In genomic region chr16:10918294-10919002, GRCh38 we compare ENCODE assay signal across 7 cellular contexts. TPM values are rescaled to one million over a fixed set of nuclear protein-coding genes. Genes with fewer than 3 reads are reported as not detected.
DNase-seq lines count a peak whose midpoint lies in the region; ATAC-seq, FAIRE-seq and TF ChIP-seq lines count a peak whose summit lies in the region.

No MANE protein-coding gene starts in this region.

- H3K36me3 ChIP-seq in neutrophil: no peaks in the 10 kb centered on the region

- ATAC-seq in foreskin keratinocyte: peak; percentile 77

- TF ChIP-seq CTCF in LNCaP clone FGC (IDR thresholded peaks at IDR 0.05; ENCODE audit: control insufficient read depth, extremely low read depth, insufficient read depth) (peak; percentile 99), foreskin keratinocyte (conservative IDR thresholded peaks at IDR 0.05) (peak; percentile 94), neutrophil (IDR thresholded peaks at IDR 0.05) (peak; percentile 91)

- DNase-seq in GM12892 (ENCODE audit: insufficient read length): peak; percentile 65
- peak; percentile 82 for DNase-seq in LNCaP clone FGC (ENCODE audit: low read depth)
- DNase-seq in RPMI7951 (ENCODE audit: low read depth): peak; percentile 82
- DNase-seq in activated T-helper 1 cell treated with anti-CD3 and anti-CD28 coated beads, Interleukin-2, amount 50 U/mL, for 16 hours (ENCODE audit: low read depth in 1 of 2, low spot score in 1 of 2): peak; percentile 60
- DNase-seq in foreskin keratinocyte: peak; percentile 40 to 71
- peak; percentile 96 for DNase-seq in stromal cell of bone marrow (ENCODE audit: low read depth)

- H3K4me1 ChIP-seq in foreskin keratinocyte (no peaks in the 10 kb centered on the region), neutrophil (ENCODE audit: control insufficient read depth in 1 of 2, insufficient read depth in 1 of 2, low read depth in 1 of 2, low read length in 1 of 2) (peaks cover 4% of the 10 kb centered on the region in 2 experiments)

- no peaks in the 10 kb centered on the region for H3K9me3 ChIP-seq in neutrophil

- H3K27me3 ChIP-seq in foreskin keratinocyte (peaks cover 8% of the 10 kb centered on the region), neutrophil (no peaks in the 10 kb centered on the region)

- FAIRE-seq in GM12892 (lab: Jason Lieb, UNC): peak; percentile 95

- peak overlapping the region; percentile 19 for H3K4me3 ChIP-seq in LNCaP clone FGC (ENCODE audit: low read depth, low read length)
- H3K4me3 ChIP-seq in neutrophil (ENCODE audit: low read depth in 1 of 2, low read length in 1 of 2): no peak overlapping the region

- H3K27ac ChIP-seq in foreskin keratinocyte (no peak overlapping the region), neutrophil (no peak overlapping the region)

- no peak for TF ChIP-seq POLR2A in GM12892 (IDR thresholded peaks at IDR 0.05; ENCODE audit: low read depth, low read length)

RNA-seq across cellular contexts. Expression of gene DEXI, which starts 23.8 kb away (rescaled TPM):
- 8.4 TPM for polyA plus RNA-seq in GM12892 (2012; ENCODE audit: missing spikeins)
- total RNA-seq in RPMI7951 (2014; rRNA removed; shearing (Covaris generic)): 39.4 and 44.8 TPM in 2 replicates
- total RNA-seq in foreskin keratinocyte: 42.8 and 45.1 TPM in 2 replicates
- 40.4 and 43.1 TPM in 2 replicates for polyA plus RNA-seq in foreskin keratinocyte

RNA-seq across cellular contexts. Expression of gene CLEC16A, which starts 25.9 kb away (rescaled TPM):
- polyA plus RNA-seq in GM12892 (2012; ENCODE audit: missing spikeins): 15.4 TPM
- 8.7 and 8.8 TPM in 2 replicates for total RNA-seq in RPMI7951 (2014; rRNA removed; shearing (Covaris generic))
- 21.0 and 22.0 TPM in 2 replicates for total RNA-seq in foreskin keratinocyte
- 11.4 and 12.0 TPM in 2 replicates for polyA plus RNA-seq in foreskin keratinocyte

RNA-seq across cellular contexts. Expression of gene CIITA, which starts 41.4 kb away (rescaled TPM):
- polyA plus RNA-seq in GM12892 (2012; ENCODE audit: missing spikeins): 89.5 TPM
- total RNA-seq in RPMI7951 (2014; rRNA removed; shearing (Covaris generic)): 0.12 and 0.49 TPM in 2 replicates
- total RNA-seq in foreskin keratinocyte: 0.07 TPM in 1 of 2 replicates, not detected in the other
- 0.03 and 0.06 TPM in 2 replicates for polyA plus RNA-seq in foreskin keratinocyte
